Comparison of ENCODE assay signal across 12 cellular contexts in genomic region chr1:198970919-198971318, GRCh38.
DNase-seq lines count a peak whose midpoint lies in the region; ATAC-seq, FAIRE-seq and TF ChIP-seq lines count a peak whose summit lies in the region.
"Had no signal": no experiment of that assay in that cellular context is flagged by ENCODE, and none has a peak within 500 bp of the region (broad histone marks: within the 10 kb centered on the region; RNA-seq: fewer than 3 reads in every experiment).

No MANE protein-coding gene starts in this region.

- intact Hi-C loops in lower lobe of right lung (cut with DNase I), result no loop called here

- TF ChIP-seq POLR2A in H54 (IDR thresholded peaks at IDR 0.05; ENCODE audit: low read depth, low read length), result no peak

- H3K27ac Mint-ChIP-seq in activated T-helper 17 cell treated with anti-CD3 and anti-CD28 coated beads, Interleukin-2, amount 50 U/mL, for 72 hours, result no peak overlapping the region
- H3K27ac Mint-ChIP-seq in WTC11, result no peak overlapping the region

- H3K27me3 ChIP-seq in lower lobe of right lung (ENCODE audit: low read depth), result no peaks in the 10 kb centered on the region
- H3K27me3 ChIP-seq: spleen had no signal

- H3K27ac ChIP-seq in lower lobe of right lung, result no peak overlapping the region
- H3K27ac ChIP-seq: KMS-11, PC-9 had no signal

- H3K9me3 ChIP-seq in lower lobe of right lung, result no peaks in the 10 kb centered on the region

- H3K27me3 Mint-ChIP-seq in activated T-helper 17 cell treated with anti-CD3 and anti-CD28 coated beads, Interleukin-2, amount 50 U/mL, for 72 hours, result no peaks in the 10 kb centered on the region
- H3K27me3 Mint-ChIP-seq in WTC11 (ENCODE audit: low read depth), result no peaks in the 10 kb centered on the region

- no peak overlapping the region for H3K4me3 Mint-ChIP-seq in activated T-helper 17 cell treated with anti-CD3 and anti-CD28 coated beads, Interleukin-2, amount 50 U/mL, for 72 hours
- H3K4me3 Mint-ChIP-seq in WTC11, result no peak overlapping the region

- DNase-seq in H54 (ENCODE audit: insufficient read length, low spot score) (no peak), NCI-H226 (peak; percentile 21), lower lobe of right lung (no peak), amygdala (lab: John Stamatoyannopoulos, UW) (no peak), WTC11 (ENCODE audit: low spot score) (no peak), globus pallidus (ENCODE audit: low spot score) (no peak)
- DNase-seq: activated gamma-delta T cell treated with Interleukin-2 at 50 U/mL for 16 hours, spleen had no signal

- H3K9me3 Mint-ChIP-seq in activated T-helper 17 cell treated with anti-CD3 and anti-CD28 coated beads, Interleukin-2, amount 50 U/mL, for 72 hours, result no peaks in the 10 kb centered on the region
- H3K9me3 Mint-ChIP-seq in WTC11, result no peaks in the 10 kb centered on the region

- H3K36me3 ChIP-seq in lower lobe of right lung, result no peaks in the 10 kb centered on the region
- H3K36me3 ChIP-seq: spleen had no signal

- no peaks in the 10 kb centered on the region for H3K36me3 Mint-ChIP-seq in activated T-helper 17 cell treated with anti-CD3 and anti-CD28 coated beads, Interleukin-2, amount 50 U/mL, for 72 hours (ENCODE audit: low read depth)
- no peaks in the 10 kb centered on the region for H3K36me3 Mint-ChIP-seq in WTC11

- peak; percentile 37 for ATAC-seq in activated T-helper 17 cell treated with anti-CD3 and anti-CD28 coated beads, Interleukin-2, amount 50 U/mL, for 72 hours (replicated peaks)
- ATAC-seq in lower lobe of right lung (peak; percentile 39 to 42), WTC11 (no peak), GM18861 (IDR thresholded peaks at IDR 0.05; ENCODE audit: unreplicated experiment) (no peak)

- POLR2A ChIA-PET in WTC11 (lab: Charles Lee), result interaction anchor here (0.5 kb wide), 1 partner anchor 1028 kb away, joined by 4 read pairs; no protein-coding TSS in a partner anchor

- no peak for TF ChIP-seq CTCF in lower lobe of right lung (IDR thresholded peaks at IDR 0.05)
- TF ChIP-seq CTCF in WTC11 (IDR thresholded peaks at IDR 0.05), result no peak

- no peaks in the 10 kb centered on the region for H3K4me1 Mint-ChIP-seq in activated T-helper 17 cell treated with anti-CD3 and anti-CD28 coated beads, Interleukin-2, amount 50 U/mL, for 72 hours
- H3K4me1 Mint-ChIP-seq in WTC11, result peaks cover 6% of the 10 kb centered on the region

- no peaks in the 10 kb centered on the region for H3K4me1 ChIP-seq in lower lobe of right lung

- H3K4me3 ChIP-seq in lower lobe of right lung, result no peak overlapping the region
- H3K4me3 ChIP-seq: PC-9, spleen had no signal

- CTCF ChIA-PET in WTC11 (lab: Charles Lee), result no interaction called here

- FAIRE-seq in H54 (lab: Jason Lieb, UNC), result peak; percentile 43

TF ChIP-seq in WTC11, 78 proteins besides CTCF, POLR2A, EP300 and RAD21:
- TF ChIP-seq NR2C2 (CRISPR knock-in tag; IDR thresholded peaks at IDR 0.05) (no peak), E2F4 (CRISPR knock-in tag; IDR thresholded peaks at IDR 0.05; ENCODE audit: borderline replicate concordance, low read depth) (no peak), AR (CRISPR knock-in tag; IDR thresholded peaks at IDR 0.05) (no peak), GABPB1 (CRISPR knock-in tag; IDR thresholded peaks at IDR 0.05) (no peak), ZNF263 (CRISPR knock-in tag; IDR thresholded peaks at IDR 0.05; ENCODE audit: low read depth) (no peak)

Comparison
In these comparisons a context has a peak if more than half of its experiments do, and no peak if none do; other contexts are left out.
1. ATAC-seq: peak in activated T-helper 17 cell treated with anti-CD3 and anti-CD28 coated beads, Interleukin-2, amount 50 U/mL, for 72 hours (single experiment) and lower lobe of right lung (2 of 2); none in WTC11 (single experiment) and GM18861 (single experiment).